In the genomic region with DNA sequence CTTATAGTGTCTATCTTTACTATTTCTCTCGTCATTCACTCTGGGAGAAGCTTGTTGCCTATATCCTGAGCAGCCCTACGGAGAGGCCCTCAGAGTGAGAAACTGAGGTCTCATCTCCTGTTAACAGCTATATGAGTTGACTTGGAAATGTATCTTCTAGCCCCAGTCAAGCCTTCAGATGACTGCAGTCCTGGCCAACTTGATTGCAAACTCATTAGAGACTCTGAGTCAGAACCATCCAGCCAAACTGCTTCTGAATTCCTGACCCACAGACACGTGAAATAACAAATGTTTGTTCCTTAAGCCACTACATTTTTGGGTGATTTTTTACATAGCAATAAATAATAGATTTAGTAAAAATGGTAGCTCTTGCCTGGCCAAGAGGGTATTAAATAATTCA, we compare ENCODE assay signal across 2 cellular contexts.
A peak's percentile ranks its signal among the peaks of the same experiment; 100 is the strongest.
TF ChIP-seq lines count a peak whose summit lies in the region.

No MANE protein-coding gene starts in this region.

TF ChIP-seq in SK-N-SH treated with all-trans-retinoic acid at 6 μM for 48 hours, 23 proteins besides CTCF, POLR2A, EP300 and RAD21:
- TF ChIP-seq CSDC2 (CRISPR knock-in tag; IDR thresholded peaks at IDR 0.05) (no peak), OSR1 (CRISPR knock-in tag; IDR thresholded peaks at IDR 0.05) (0 out of 2 replicates have a peak, but pooled peaks have one; percentile 20)

TF ChIP-seq in SK-N-SH, 30 proteins besides CTCF, POLR2A, EP300 and RAD21 (continued from another document):
- TF ChIP-seq, protein P1, sequence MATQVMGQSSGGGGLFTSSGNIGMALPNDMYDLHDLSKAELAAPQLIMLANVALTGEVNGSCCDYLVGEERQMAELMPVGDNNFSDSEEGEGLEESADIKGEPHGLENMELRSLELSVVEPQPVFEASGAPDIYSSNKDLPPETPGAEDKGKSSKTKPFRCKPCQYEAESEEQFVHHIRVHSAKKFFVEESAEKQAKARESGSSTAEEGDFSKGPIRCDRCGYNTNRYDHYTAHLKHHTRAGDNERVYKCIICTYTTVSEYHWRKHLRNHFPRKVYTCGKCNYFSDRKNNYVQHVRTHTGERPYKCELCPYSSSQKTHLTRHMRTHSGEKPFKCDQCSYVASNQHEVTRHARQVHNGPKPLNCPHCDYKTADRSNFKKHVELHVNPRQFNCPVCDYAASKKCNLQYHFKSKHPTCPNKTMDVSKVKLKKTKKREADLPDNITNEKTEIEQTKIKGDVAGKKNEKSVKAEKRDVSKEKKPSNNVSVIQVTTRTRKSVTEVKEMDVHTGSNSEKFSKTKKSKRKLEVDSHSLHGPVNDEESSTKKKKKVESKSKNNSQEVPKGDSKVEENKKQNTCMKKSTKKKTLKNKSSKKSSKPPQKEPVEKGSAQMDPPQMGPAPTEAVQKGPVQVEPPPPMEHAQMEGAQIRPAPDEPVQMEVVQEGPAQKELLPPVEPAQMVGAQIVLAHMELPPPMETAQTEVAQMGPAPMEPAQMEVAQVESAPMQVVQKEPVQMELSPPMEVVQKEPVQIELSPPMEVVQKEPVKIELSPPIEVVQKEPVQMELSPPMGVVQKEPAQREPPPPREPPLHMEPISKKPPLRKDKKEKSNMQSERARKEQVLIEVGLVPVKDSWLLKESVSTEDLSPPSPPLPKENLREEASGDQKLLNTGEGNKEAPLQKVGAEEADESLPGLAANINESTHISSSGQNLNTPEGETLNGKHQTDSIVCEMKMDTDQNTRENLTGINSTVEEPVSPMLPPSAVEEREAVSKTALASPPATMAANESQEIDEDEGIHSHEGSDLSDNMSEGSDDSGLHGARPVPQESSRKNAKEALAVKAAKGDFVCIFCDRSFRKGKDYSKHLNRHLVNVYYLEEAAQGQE (IDR thresholded peaks at IDR 0.05; ENCODE audit: low read depth, low read length), result no peak
- TF ChIP-seq, protein P2, sequence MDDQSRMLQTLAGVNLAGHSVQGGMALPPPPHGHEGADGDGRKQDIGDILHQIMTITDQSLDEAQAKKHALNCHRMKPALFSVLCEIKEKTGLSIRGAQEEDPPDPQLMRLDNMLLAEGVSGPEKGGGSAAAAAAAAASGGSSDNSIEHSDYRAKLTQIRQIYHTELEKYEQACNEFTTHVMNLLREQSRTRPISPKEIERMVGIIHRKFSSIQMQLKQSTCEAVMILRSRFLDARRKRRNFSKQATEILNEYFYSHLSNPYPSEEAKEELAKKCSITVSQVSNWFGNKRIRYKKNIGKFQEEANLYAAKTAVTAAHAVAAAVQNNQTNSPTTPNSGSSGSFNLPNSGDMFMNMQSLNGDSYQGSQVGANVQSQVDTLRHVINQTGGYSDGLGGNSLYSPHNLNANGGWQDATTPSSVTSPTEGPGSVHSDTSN (IDR thresholded peaks at IDR 0.05), result no peak
- TF ChIP-seq EZH2phosphoT487 (IDR thresholded peaks at IDR 0.05; ENCODE audit: borderline replicate concordance, low read depth), result no peak
- TF ChIP-seq, protein P3, sequence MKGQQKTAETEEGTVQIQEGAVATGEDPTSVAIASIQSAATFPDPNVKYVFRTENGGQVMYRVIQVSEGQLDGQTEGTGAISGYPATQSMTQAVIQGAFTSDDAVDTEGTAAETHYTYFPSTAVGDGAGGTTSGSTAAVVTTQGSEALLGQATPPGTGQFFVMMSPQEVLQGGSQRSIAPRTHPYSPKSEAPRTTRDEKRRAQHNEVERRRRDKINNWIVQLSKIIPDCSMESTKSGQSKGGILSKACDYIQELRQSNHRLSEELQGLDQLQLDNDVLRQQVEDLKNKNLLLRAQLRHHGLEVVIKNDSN (IDR thresholded peaks at IDR 0.05; ENCODE audit: borderline replicate concordance, low read depth), result no peak
- no peak for TF ChIP-seq MXI1 (IDR thresholded peaks at IDR 0.05; ENCODE audit: low read depth, low read length)
TF ChIP-seq in SK-N-SH: peak in this region for 0.
